Comparison of ENCODE assay signal across 30 cellular contexts in genomic region chr1:35914706-35915105, GRCh38.
"Had no signal": no experiment of that assay in that cellular context is flagged by ENCODE, and none has a peak within 500 bp of the region (broad histone marks: within the 10 kb centered on the region; RNA-seq: fewer than 3 reads in every experiment).

No MANE protein-coding gene starts in this region.

- H3K27me3 ChIP-seq: ascending aorta, brain microvascular endothelial cell, dorsolateral prefrontal cortex, esophagus muscularis mucosa, foreskin keratinocyte, gastrocnemius medialis had no signal

- DNase-seq: activated CD4-positive, alpha-beta memory T cell treated with anti-CD3 and anti-CD28 coated beads for 36 hours; activated CD4-positive, alpha-beta T cell treated with anti-CD3 and anti-CD28 coated beads for 36 hours; activated CD4-positive, alpha-beta T cell treated with anti-CD3 and anti-CD28 coated beads, Interleukin-2, amount 10 ng/mL, durations not matched to agents 24 days and 14 days; activated CD4-positive, CD25-positive, alpha-beta regulatory T cell; activated CD4-positive, CD25-positive, alpha-beta regulatory T cell treated with anti-CD3 and anti-CD28 coated beads, Interleukin-2, amount 50 U/mL, for 72 hours; activated CD8-positive, alpha-beta memory T cell treated with anti-CD3 and anti-CD28 coated beads, Interleukin-2, amount 10 ng/mL, durations not matched to agents 7 days and 5 days; activated CD8-positive, alpha-beta memory T cell treated with anti-CD3 and anti-CD28 coated beads, Interleukin-2, amount 50 U/mL, for 4 hours; activated CD8-positive, alpha-beta T cell treated with anti-CD3 and anti-CD28 coated beads, Interleukin-2, amount 10 ng/mL, durations not matched to agents 7 days and 5 days; activated gamma-delta T cell; activated naive CD4-positive, alpha-beta T cell; activated naive CD4-positive, alpha-beta T cell treated with anti-CD3 and anti-CD28 coated beads, Interleukin-2, amount 10 ng/mL, durations not matched to agents 7 days and 5 days; activated naive CD8-positive, alpha-beta T cell treated with anti-CD3 and anti-CD28 coated beads, Interleukin-2, amount 10 ng/mL, durations not matched to agents 7 days and 5 days; activated T-cell treated with anti-CD3 and anti-CD28 coated beads, Interleukin-2, amount 50 U/mL, for 1 hour; activated T-cell treated with anti-CD3 and anti-CD28 coated beads, Interleukin-2, amount 50 U/mL, for 48 hours; brain microvascular endothelial cell; dorsolateral prefrontal cortex; effector memory CD4-positive, alpha-beta T cell; endodermal cell; erythroblast; foreskin keratinocyte; gastrocnemius medialis; T-helper 1 cell; T-helper 2 cell had no signal

- H3K27ac Mint-ChIP-seq: activated CD4-positive, alpha-beta memory T cell treated with anti-CD3 and anti-CD28 coated beads for 36 hours; activated CD4-positive, alpha-beta T cell treated with anti-CD3 and anti-CD28 coated beads for 36 hours; activated CD4-positive, alpha-beta T cell treated with anti-CD3 and anti-CD28 coated beads, Interleukin-2, amount 10 ng/mL, durations not matched to agents 24 days and 14 days; activated CD8-positive, alpha-beta memory T cell treated with anti-CD3 and anti-CD28 coated beads, Interleukin-2, amount 10 ng/mL, durations not matched to agents 7 days and 5 days; activated CD8-positive, alpha-beta T cell treated with anti-CD3 and anti-CD28 coated beads, Interleukin-2, amount 10 ng/mL, durations not matched to agents 7 days and 5 days; activated naive CD4-positive, alpha-beta T cell treated with anti-CD3 and anti-CD28 coated beads, Interleukin-2, amount 10 ng/mL, durations not matched to agents 7 days and 5 days; activated naive CD8-positive, alpha-beta T cell treated with anti-CD3 and anti-CD28 coated beads, Interleukin-2, amount 10 ng/mL, durations not matched to agents 7 days and 5 days; activated T-helper 1 cell treated with anti-CD3 and anti-CD28 coated beads, Interleukin-12 subunit alpha, Interleukin-12 subunit beta, Interleukin-2, Interleukin-4 antibody, amounts not matched to agents 30 ng/mL and 10 ng/mL and 1 ng/mL, durations not matched to agents 14 hours and 24 hours and 36 hours; dendritic cell treated with granulocyte-macrophage colony-stimulating factor and Interleukin-4, amounts not matched to agents 40 ng/mL and 50 ng/mL, for 4 days; endodermal cell had no signal

- H3K27ac ChIP-seq: ascending aorta, brain microvascular endothelial cell, coronary artery, dorsolateral prefrontal cortex, esophagus muscularis mucosa, foreskin keratinocyte, gastrocnemius medialis had no signal

- H3K9me3 ChIP-seq: ascending aorta, esophagus muscularis mucosa, gastrocnemius medialis had no signal

- H3K27me3 Mint-ChIP-seq: activated CD4-positive, alpha-beta memory T cell treated with anti-CD3 and anti-CD28 coated beads for 36 hours; activated CD4-positive, alpha-beta T cell treated with anti-CD3 and anti-CD28 coated beads for 36 hours; activated CD4-positive, alpha-beta T cell treated with anti-CD3 and anti-CD28 coated beads, Interleukin-2, amount 10 ng/mL, durations not matched to agents 24 days and 14 days; activated CD8-positive, alpha-beta memory T cell treated with anti-CD3 and anti-CD28 coated beads, Interleukin-2, amount 10 ng/mL, durations not matched to agents 7 days and 5 days; activated naive CD4-positive, alpha-beta T cell treated with anti-CD3 and anti-CD28 coated beads, Interleukin-2, amount 10 ng/mL, durations not matched to agents 7 days and 5 days; activated naive CD8-positive, alpha-beta T cell treated with anti-CD3 and anti-CD28 coated beads, Interleukin-2, amount 10 ng/mL, durations not matched to agents 7 days and 5 days; central memory CD8-positive, alpha-beta T cell; dendritic cell treated with granulocyte-macrophage colony-stimulating factor and Interleukin-4, amounts not matched to agents 40 ng/mL and 50 ng/mL, for 4 days had no signal

- H3K9me3 Mint-ChIP-seq: activated CD4-positive, alpha-beta memory T cell treated with anti-CD3 and anti-CD28 coated beads for 36 hours; activated CD4-positive, alpha-beta T cell treated with anti-CD3 and anti-CD28 coated beads, Interleukin-2, amount 10 ng/mL, durations not matched to agents 24 days and 14 days; activated naive CD4-positive, alpha-beta T cell treated with anti-CD3 and anti-CD28 coated beads, Interleukin-2, amount 10 ng/mL, durations not matched to agents 7 days and 5 days; activated naive CD4-positive, alpha-beta T cell treated with anti-CD3 and anti-CD28 coated beads, Interleukin-2, amount 50 U/mL, for 72 hours; activated naive CD8-positive, alpha-beta T cell treated with anti-CD3 and anti-CD28 coated beads, Interleukin-2, amount 10 ng/mL, durations not matched to agents 7 days and 5 days; activated T-helper 1 cell treated with anti-CD3 and anti-CD28 coated beads, Interleukin-12 subunit alpha, Interleukin-12 subunit beta, Interleukin-2, Interleukin-4 antibody, amounts not matched to agents 30 ng/mL and 10 ng/mL and 1 ng/mL, durations not matched to agents 14 hours and 24 hours and 36 hours; central memory CD8-positive, alpha-beta T cell; dendritic cell treated with granulocyte-macrophage colony-stimulating factor and Interleukin-4, amounts not matched to agents 40 ng/mL and 50 ng/mL, for 4 days; endodermal cell had no signal

- ATAC-seq: activated CD4-positive, alpha-beta T cell treated with anti-CD3 and anti-CD28 coated beads for 36 hours; activated CD8-positive, alpha-beta memory T cell treated with anti-CD3 and anti-CD28 coated beads, Interleukin-2, amount 10 ng/mL, durations not matched to agents 7 days and 5 days; activated CD8-positive, alpha-beta T cell treated with anti-CD3 and anti-CD28 coated beads, Interleukin-2, amount 10 ng/mL, durations not matched to agents 7 days and 5 days; activated naive CD4-positive, alpha-beta T cell treated with anti-CD3 and anti-CD28 coated beads, Interleukin-2, amount 50 U/mL, for 72 hours; foreskin keratinocyte; gastrocnemius medialis had no signal

- H3K4me1 Mint-ChIP-seq: activated CD4-positive, alpha-beta T cell treated with anti-CD3 and anti-CD28 coated beads for 36 hours; activated CD4-positive, alpha-beta T cell treated with anti-CD3 and anti-CD28 coated beads, Interleukin-2, amount 10 ng/mL, durations not matched to agents 24 days and 14 days; activated CD8-positive, alpha-beta memory T cell treated with anti-CD3 and anti-CD28 coated beads, Interleukin-2, amount 10 ng/mL, durations not matched to agents 7 days and 5 days; activated naive CD4-positive, alpha-beta T cell treated with anti-CD3 and anti-CD28 coated beads, Interleukin-2, amount 10 ng/mL, durations not matched to agents 7 days and 5 days; activated naive CD8-positive, alpha-beta T cell treated with anti-CD3 and anti-CD28 coated beads, Interleukin-2, amount 10 ng/mL, durations not matched to agents 7 days and 5 days; central memory CD8-positive, alpha-beta T cell had no signal

- H3K4me1 ChIP-seq: ascending aorta, esophagus muscularis mucosa, foreskin keratinocyte, gastrocnemius medialis had no signal

- H3K4me3 Mint-ChIP-seq: activated CD4-positive, alpha-beta memory T cell treated with anti-CD3 and anti-CD28 coated beads for 36 hours; activated CD4-positive, alpha-beta T cell treated with anti-CD3 and anti-CD28 coated beads for 36 hours; activated CD4-positive, alpha-beta T cell treated with anti-CD3 and anti-CD28 coated beads, Interleukin-2, amount 10 ng/mL, durations not matched to agents 24 days and 14 days; activated CD8-positive, alpha-beta memory T cell treated with anti-CD3 and anti-CD28 coated beads, Interleukin-2, amount 10 ng/mL, durations not matched to agents 7 days and 5 days; activated CD8-positive, alpha-beta T cell treated with anti-CD3 and anti-CD28 coated beads, Interleukin-2, amount 10 ng/mL, durations not matched to agents 7 days and 5 days; activated naive CD4-positive, alpha-beta T cell treated with anti-CD3 and anti-CD28 coated beads, Interleukin-2, amount 10 ng/mL, durations not matched to agents 7 days and 5 days; activated naive CD8-positive, alpha-beta T cell treated with anti-CD3 and anti-CD28 coated beads, Interleukin-2, amount 10 ng/mL, durations not matched to agents 7 days and 5 days; activated T-helper 1 cell treated with anti-CD3 and anti-CD28 coated beads, Interleukin-12 subunit alpha, Interleukin-12 subunit beta, Interleukin-2, Interleukin-4 antibody, amounts not matched to agents 30 ng/mL and 10 ng/mL and 1 ng/mL, durations not matched to agents 14 hours and 24 hours and 36 hours; central memory CD8-positive, alpha-beta T cell; dendritic cell treated with granulocyte-macrophage colony-stimulating factor and Interleukin-4, amounts not matched to agents 40 ng/mL and 50 ng/mL, for 4 days; endodermal cell had no signal

- H3K4me3 ChIP-seq: ascending aorta, coronary artery, dorsolateral prefrontal cortex, esophagus muscularis mucosa, gastrocnemius medialis had no signal
